16 cellular contexts compared by ENCODE assay signal in genomic region chr6:68718379-68719073, GRCh38.
A peak's percentile ranks its signal among the peaks of the same experiment; 100 is the strongest.
DNase-seq lines count a peak whose midpoint lies in the region; ATAC-seq and TF ChIP-seq lines count a peak whose summit lies in the region.
"Had no signal": no experiment of that assay in that cellular context is flagged by ENCODE, and none has a peak within 500 bp of the region (broad histone marks: within the 10 kb centered on the region; RNA-seq: fewer than 3 reads in every experiment).

No MANE protein-coding gene starts in this region.

- H3K4me2 ChIP-seq in hepatocyte: no peak overlapping the region

- H3K79me2 ChIP-seq in hepatocyte: no peaks in the 10 kb centered on the region

- no peak for TF ChIP-seq CTCF in hepatocyte (IDR thresholded peaks at IDR 0.05; ENCODE audit: poor library complexity)

- CTCF ChIA-PET in activated CD4-positive, alpha-beta memory T cell treated with anti-CD3 and anti-CD28 coated beads for 36 hours (lab: Charles Lee): no interaction called here

- H3K36me3 Mint-ChIP-seq in activated CD4-positive, alpha-beta memory T cell treated with anti-CD3 and anti-CD28 coated beads for 36 hours: no peaks in the 10 kb centered on the region
- H3K36me3 Mint-ChIP-seq: activated naive CD4-positive, alpha-beta T cell treated with anti-CD3 and anti-CD28 coated beads, Interleukin-2, amount 50 U/mL, for 72 hours; CD14-positive monocyte had no signal

- no peak overlapping the region for H3K4me3 ChIP-seq in hepatocyte
- H3K4me3 ChIP-seq: sigmoid colon, uterus had no signal

- no peaks in the 10 kb centered on the region for H3K4me1 ChIP-seq in hepatocyte (ENCODE audit: insufficient read depth)
- H3K4me1 ChIP-seq: sigmoid colon, uterus had no signal

- H3K27me3 Mint-ChIP-seq in activated CD4-positive, alpha-beta memory T cell treated with anti-CD3 and anti-CD28 coated beads for 36 hours: no peaks in the 10 kb centered on the region
- no peaks in the 10 kb centered on the region for H3K27me3 Mint-ChIP-seq in stimulated activated naive CD8-positive, alpha-beta T cell treated with anti-CD3 and anti-CD28 coated beads, Interleukin-15, amount 100 ng/mL, for 72 hours
- H3K27me3 Mint-ChIP-seq: activated CD4-positive, alpha-beta memory T cell treated with anti-CD3 and anti-CD28 coated beads, Interleukin-2, amount 10 ng/mL, durations not matched to agents 7 days and 5 days had no signal

- H3K36me3 ChIP-seq in hepatocyte (replicated peaks; ENCODE audit: insufficient read depth, low read depth): no peaks in the 10 kb centered on the region
- H3K36me3 ChIP-seq: sigmoid colon, uterus had no signal

- H3K27ac ChIP-seq in hepatocyte: peak overlapping the region; percentile 16
- H3K27ac ChIP-seq: sigmoid colon, uterus had no signal

- no peak overlapping the region for H3K4me3 Mint-ChIP-seq in activated CD4-positive, alpha-beta memory T cell treated with anti-CD3 and anti-CD28 coated beads for 36 hours
- no peak overlapping the region for H3K4me3 Mint-ChIP-seq in stimulated activated naive CD8-positive, alpha-beta T cell treated with anti-CD3 and anti-CD28 coated beads, Interleukin-15, amount 100 ng/mL, for 72 hours
- H3K4me3 Mint-ChIP-seq: activated CD4-positive, alpha-beta memory T cell treated with anti-CD3 and anti-CD28 coated beads, Interleukin-2, amount 10 ng/mL, durations not matched to agents 7 days and 5 days; CD14-positive monocyte had no signal

- POLR2A ChIA-PET in activated CD4-positive, alpha-beta memory T cell treated with anti-CD3 and anti-CD28 coated beads for 36 hours (lab: Charles Lee): no interaction called here

- ATAC-seq in HG02973 (IDR thresholded peaks at IDR 0.05; ENCODE audit: unreplicated experiment): no peak
- no peak for ATAC-seq in stimulated activated naive CD8-positive, alpha-beta T cell treated with anti-CD3 and anti-CD28 coated beads, Interleukin-15, amount 100 ng/mL, for 72 hours
- ATAC-seq: activated naive CD4-positive, alpha-beta T cell treated with anti-CD3 and anti-CD28 coated beads, Interleukin-2, amount 50 U/mL, for 72 hours had no signal

- H3K9me3 ChIP-seq in hepatocyte (ENCODE audit: low read depth): no peaks in the 10 kb centered on the region
- H3K9me3 ChIP-seq: sigmoid colon, uterus had no signal

- WGBS in hepatocyte (ENCODE audit: low lambda C conversion rate, missing lambda C conversion rate): 73% methylated on average over 6 of the region's 6 CpGs

- H3K9me3 Mint-ChIP-seq in activated CD4-positive, alpha-beta memory T cell treated with anti-CD3 and anti-CD28 coated beads for 36 hours: no peaks in the 10 kb centered on the region
- H3K9me3 Mint-ChIP-seq in stimulated activated naive CD8-positive, alpha-beta T cell treated with anti-CD3 and anti-CD28 coated beads, Interleukin-15, amount 100 ng/mL, for 72 hours: no peaks in the 10 kb centered on the region
- H3K9me3 Mint-ChIP-seq: CD14-positive monocyte had no signal

- DNase-seq in DMS79 treated with DMSO at 0.1 percent for 48 hours (lab: John Stamatoyannopoulos, UW) (peak; percentile 79), NCI-H2107 (lab: John Stamatoyannopoulos, UW) (peak; percentile 46), brain pericyte (ENCODE audit: low read depth, low spot score) (peak; percentile 30), hepatocyte (ENCODE audit: low spot score) (no peak)
- no peak for DNase-seq in activated CD4-positive, alpha-beta memory T cell treated with anti-CD3 and anti-CD28 coated beads for 36 hours
- DNase-seq in activated T-cell treated with anti-CD3 and anti-CD28 coated beads, Interleukin-2, amount 50 U/mL, for 48 hours: no peak
- DNase-seq in stimulated activated naive CD8-positive, alpha-beta T cell treated with anti-CD3 and anti-CD28 coated beads, Interleukin-15, amount 100 ng/mL, for 72 hours: no peak
- DNase-seq: activated CD4-positive, alpha-beta memory T cell treated with anti-CD3 and anti-CD28 coated beads, Interleukin-2, amount 10 ng/mL, durations not matched to agents 7 days and 5 days; effector CD4-positive, alpha-beta T cell; NK-92 treated with Interleukin-12 subunit alpha and Interleukin-12 subunit beta, amount 100 ng/mL, for 24 hours; sigmoid colon; SW 1271; uterus had no signal

- H3K27me3 ChIP-seq in hepatocyte: no peaks in the 10 kb centered on the region
- H3K27me3 ChIP-seq: sigmoid colon, uterus had no signal

- no peaks in the 10 kb centered on the region for H3K4me1 Mint-ChIP-seq in activated CD4-positive, alpha-beta memory T cell treated with anti-CD3 and anti-CD28 coated beads for 36 hours (ENCODE audit: low read depth)
- H3K4me1 Mint-ChIP-seq in stimulated activated naive CD8-positive, alpha-beta T cell treated with anti-CD3 and anti-CD28 coated beads, Interleukin-15, amount 100 ng/mL, for 72 hours: no peaks in the 10 kb centered on the region
- H3K4me1 Mint-ChIP-seq: activated CD4-positive, alpha-beta memory T cell treated with anti-CD3 and anti-CD28 coated beads, Interleukin-2, amount 10 ng/mL, durations not matched to agents 7 days and 5 days; CD14-positive monocyte had no signal

- H3K9me2 ChIP-seq in hepatocyte (replicated peaks; ENCODE audit: insufficient read depth): no peaks in the 10 kb centered on the region

- H4K20me1 ChIP-seq in hepatocyte (ENCODE audit: insufficient read depth, poor library complexity, severe bottlenecking): no peaks in the 10 kb centered on the region

- H2AFZ ChIP-seq in hepatocyte: no peak overlapping the region

- no peak overlapping the region for H3K27ac Mint-ChIP-seq in activated CD4-positive, alpha-beta memory T cell treated with anti-CD3 and anti-CD28 coated beads for 36 hours
- H3K27ac Mint-ChIP-seq in stimulated activated naive CD8-positive, alpha-beta T cell treated with anti-CD3 and anti-CD28 coated beads, Interleukin-15, amount 100 ng/mL, for 72 hours: no peak overlapping the region
- H3K27ac Mint-ChIP-seq: activated CD4-positive, alpha-beta memory T cell treated with anti-CD3 and anti-CD28 coated beads, Interleukin-2, amount 10 ng/mL, durations not matched to agents 7 days and 5 days; activated naive CD4-positive, alpha-beta T cell treated with anti-CD3 and anti-CD28 coated beads, Interleukin-2, amount 50 U/mL, for 72 hours; CD14-positive monocyte had no signal

- intact Hi-C loops in activated CD4-positive, alpha-beta memory T cell treated with anti-CD3 and anti-CD28 coated beads for 36 hours (cut with micrococcal nuclease): no loop called here

Comparison
In these comparisons a context has a peak if more than half of its experiments do, and no peak if none do; other contexts are left out.
1. DNase-seq: peak in DMS79 treated with DMSO at 0.1 percent for 48 hours (single experiment), NCI-H2107 (single experiment) and brain pericyte (single experiment); none in hepatocyte (single experiment), activated CD4-positive, alpha-beta memory T cell treated with anti-CD3 and anti-CD28 coated beads for 36 hours (single experiment), activated T-cell treated with anti-CD3 and anti-CD28 coated beads, Interleukin-2, amount 50 U/mL, for 48 hours (0 of 2) and stimulated activated naive CD8-positive, alpha-beta T cell treated with anti-CD3 and anti-CD28 coated beads, Interleukin-15, amount 100 ng/mL, for 72 hours (0 of 2).